Comparison of ENCODE assay signal across 23 cellular contexts in the genomic region with DNA sequence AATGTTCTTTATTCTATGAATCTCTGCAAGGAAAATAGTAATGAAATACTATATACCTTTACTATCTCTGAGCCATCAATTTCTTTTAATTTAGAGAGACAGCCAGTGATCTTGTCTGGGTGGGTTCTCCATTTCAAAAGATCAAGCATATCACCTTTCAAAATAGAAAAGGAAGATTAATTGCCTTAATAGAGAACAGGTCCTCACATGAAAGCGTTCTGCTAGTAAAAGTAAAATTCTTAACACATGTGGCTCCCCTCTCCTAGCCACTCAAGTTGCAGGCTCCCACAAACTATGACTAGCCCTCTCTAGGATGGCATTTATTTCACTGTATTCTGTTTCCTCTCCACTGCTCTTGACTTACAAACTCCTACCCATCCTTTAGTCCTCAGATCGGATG.
"Had no signal": no experiment of that assay in that cellular context is flagged by ENCODE, and none has a peak within 500 bp of the region (broad histone marks: within the 10 kb centered on the region; RNA-seq: fewer than 3 reads in every experiment).

No MANE protein-coding gene starts in this region.

- H3K4me3 ChIP-seq: esophagus squamous epithelium, gastroesophageal sphincter, left lung, lower lobe of right lung, sigmoid colon, skin epidermis, stomach, transverse colon had no signal

- H3K9me3 ChIP-seq: esophagus squamous epithelium, gastroesophageal sphincter, left lung, lower lobe of right lung, stomach, thoracic aorta, transverse colon had no signal

- H3K4me1 ChIP-seq: sigmoid colon, transverse colon had no signal

- ATAC-seq: effector memory CD8-positive, alpha-beta T cell; gastroesophageal sphincter; left lung; lower lobe of right lung had no signal

- H3K27me3 Mint-ChIP-seq: dendritic cell treated with granulocyte-macrophage colony-stimulating factor and Interleukin-4, amounts not matched to agents 40 ng/mL and 50 ng/mL, for 4 days; memory B cell had no signal

- FAIRE-seq: colon, urothelium cell line had no signal

- H3K27me3 ChIP-seq: esophagus squamous epithelium, gastroesophageal sphincter, left lung, sigmoid colon, stomach, transverse colon had no signal

- H3K9me3 Mint-ChIP-seq: dendritic cell treated with granulocyte-macrophage colony-stimulating factor and Interleukin-4, amounts not matched to agents 40 ng/mL and 50 ng/mL, for 4 days; effector memory CD8-positive, alpha-beta T cell; memory B cell; nephron had no signal

- H3K4me3 Mint-ChIP-seq: dendritic cell treated with granulocyte-macrophage colony-stimulating factor and Interleukin-4, amounts not matched to agents 40 ng/mL and 50 ng/mL, for 4 days; effector memory CD8-positive, alpha-beta T cell; memory B cell; nephron had no signal

- H3K27ac ChIP-seq: esophagus squamous epithelium, gastroesophageal sphincter, lower lobe of right lung, sigmoid colon, stomach, transverse colon had no signal

- H3K36me3 ChIP-seq: esophagus squamous epithelium, sigmoid colon, thoracic aorta, transverse colon had no signal

- H3K36me3 Mint-ChIP-seq: memory B cell had no signal

- H3K27ac Mint-ChIP-seq: dendritic cell treated with granulocyte-macrophage colony-stimulating factor and Interleukin-4, amounts not matched to agents 40 ng/mL and 50 ng/mL, for 4 days; effector memory CD8-positive, alpha-beta T cell; memory B cell had no signal

- H3K4me1 Mint-ChIP-seq: memory B cell had no signal

- DNase-seq: effector memory CD8-positive, alpha-beta T cell; esophagus squamous epithelium; foreskin fibroblast; glutamatergic neuron; islet precursor cell; left lung; lower lobe of right lung; midbrain; posterior cingulate gyrus; sigmoid colon; stimulated activated CD4-positive, alpha-beta T cell treated with anti-CD3 and anti-CD28 coated beads, Interleukin-2, amount 100 ng/mL, for 24 hours; stimulated activated naive CD4-positive, alpha-beta T cell; stomach; substantia nigra; transverse colon had no signal
